7 cellular contexts compared by ENCODE assay signal in the genomic region with DNA sequence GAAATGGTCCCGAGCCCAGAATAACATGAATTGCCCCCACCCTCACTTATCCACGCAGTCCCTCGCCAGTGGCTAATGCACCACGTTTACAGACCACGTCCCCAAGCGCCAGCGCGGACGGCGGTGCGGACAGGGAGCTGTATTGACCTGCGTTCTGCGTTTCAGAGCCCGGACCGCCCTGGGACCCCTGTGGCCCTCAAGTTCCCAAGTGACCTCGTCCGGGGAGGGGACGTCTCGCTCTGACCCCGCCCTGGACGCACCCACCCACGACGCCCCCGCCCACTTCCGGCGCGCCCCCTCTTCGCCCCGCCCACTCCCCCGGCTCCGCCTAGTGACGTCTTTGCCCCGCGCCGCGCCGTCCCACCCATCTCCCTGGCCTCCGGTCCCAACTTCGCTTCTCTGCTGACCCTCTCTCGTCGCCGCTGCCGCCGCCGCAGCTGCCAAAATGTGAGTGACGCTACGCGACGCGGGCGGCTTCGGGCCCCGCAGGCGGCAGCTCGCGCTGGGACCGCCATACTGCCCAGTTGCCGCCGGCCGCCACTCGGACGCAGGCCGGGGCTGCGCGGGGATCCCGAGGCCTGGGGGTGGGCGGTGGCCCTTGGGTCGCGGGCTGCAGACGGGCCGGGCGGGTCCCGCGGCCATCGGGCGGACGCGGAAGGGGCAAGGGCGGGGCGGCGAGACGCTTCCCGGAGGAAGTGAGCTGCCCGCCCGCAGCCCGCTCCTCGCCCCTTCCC. TPM values are rescaled to one million over a fixed set of nuclear protein-coding genes. Genes with fewer than 3 reads are reported as not detected.
A peak's percentile ranks its signal among the peaks of the same experiment; 100 is the strongest.
DNase-seq lines count a peak whose midpoint lies in the region; ATAC-seq and TF ChIP-seq lines count a peak whose summit lies in the region.

TSS of gene VAMP3 (plus strand) at position 358 of the 734 bp plus-strand sequence. CDS start at position 446, 88 bp downstream.

- CTCF ChIA-PET in activated B cell treated with CpG ODN at 0.5 μM for 24 hours (lab: Charles Lee) = interaction anchor here (1.0 kb wide), 1 partner anchor 19 kb away, joined by 3 read pairs; no protein-coding TSS in a partner anchor

- DNase-seq in NCI-H2196 (lab: John Stamatoyannopoulos, UW; ENCODE audit: unreplicated experiment) (peak; percentile 77), activated B cell treated with CpG ODN at 0.5 μM for 24 hours (peak; percentile 86), cardiac fibroblast (ENCODE audit: low read depth in 2 of 2) (peak; percentile 80 to 86), iris pigment epithelial cell (ENCODE audit: low read depth) (peak; percentile 74)
- peak; percentile 92 for DNase-seq in stimulated activated CD4-positive, alpha-beta T cell treated with anti-CD3 and anti-CD28 coated beads, Interleukin-12 subunit alpha, Interleukin-12 subunit beta, amount 100 ng/mL, for 4 hours

- POLR2A ChIA-PET in activated B cell treated with CpG ODN at 0.5 μM for 24 hours (lab: Charles Lee) = interaction anchor here (0.6 to 1.7 kb wide), 4 partner anchors 9 to 191 kb away, joined by 4 to 13 read pairs (median 4); partner anchors contain the start of genes PARK7 and PER3

- H3K4me3 ChIP-seq in cardiac fibroblast (replicated peaks in 1 of 2; ENCODE audit: low read depth in 2 of 2, low read length in 2 of 2) = peak within 1 kb of the TSS; percentile 80 to 92

- H3K9me3 Mint-ChIP-seq in activated B cell treated with CpG ODN at 0.5 μM for 24 hours = no peaks in the 10 kb centered on the region

- H3K4me1 Mint-ChIP-seq in activated B cell treated with CpG ODN at 0.5 μM for 24 hours = peaks cover 32% of the 10 kb centered on the region

- H3K27ac Mint-ChIP-seq in activated B cell treated with CpG ODN at 0.5 μM for 24 hours = peak within 1 kb of the TSS; percentile 77

- TF ChIP-seq CTCF in activated B cell treated with CpG ODN at 0.5 μM for 24 hours (IDR thresholded peaks at IDR 0.05) (no peak), cardiac fibroblast (IDR thresholded peaks at IDR 0.05; ENCODE audit: low read depth, low read length) (no peak)

- H3K4me3 Mint-ChIP-seq in activated B cell treated with CpG ODN at 0.5 μM for 24 hours = peak within 1 kb of the TSS; percentile 87

- ATAC-seq in GM18498 (IDR thresholded peaks at IDR 0.05; ENCODE audit: unreplicated experiment) (peak; percentile 83), HG02840 (IDR thresholded peaks at IDR 0.05; ENCODE audit: low FRiP score, unreplicated experiment) (peak; percentile 86), activated B cell treated with CpG ODN at 0.5 μM for 24 hours (ENCODE audit: low read depth) (peak; percentile 96)

- intact Hi-C loops in activated B cell treated with CpG ODN at 0.5 μM for 24 hours (cut with micrococcal nuclease) = loop anchor here (1.0 kb wide), 2 partner anchors 12 to 67 kb away; no protein-coding TSS in a partner anchor

- H3K36me3 Mint-ChIP-seq in activated B cell treated with CpG ODN at 0.5 μM for 24 hours (ENCODE audit: low read depth) = peaks cover 27% of the 10 kb centered on the region

- no peaks in the 10 kb centered on the region for H3K27me3 Mint-ChIP-seq in activated B cell treated with CpG ODN at 0.5 μM for 24 hours

RNA-seq across cellular contexts. Expression of gene VAMP3, which starts in this region (rescaled TPM):
- total RNA-seq in activated B cell treated with CpG ODN at 0.5 μM for 24 hours = 20.7 and 31.8 TPM in 2 replicates

Comparison
In these comparisons a context has a peak if more than half of its experiments do, and no peak if none do; other contexts are left out.
1. Peak in every context shown above with its lines: DNase-seq, ATAC-seq and H3K4me3 ChIP-seq.